30 cellular contexts compared by ENCODE assay signal in genomic region chr10:129309565-129309964, GRCh38.
"Had no signal": no experiment of that assay in that cellular context is flagged by ENCODE, and none has a peak within 500 bp of the region (broad histone marks: within the 10 kb centered on the region; RNA-seq: fewer than 3 reads in every experiment).

No MANE protein-coding gene starts in this region.

- H3K4me2 ChIP-seq: neural progenitor cell, smooth muscle cell had no signal

- H3K4me3 ChIP-seq: neural progenitor cell, ovary, psoas muscle, right lobe of liver, sigmoid colon, smooth muscle cell, spleen, suprapubic skin, testis, tibial artery, transverse colon, upper lobe of right lung, uterus had no signal

- ATAC-seq: naive thymus-derived CD8-positive, alpha-beta T cell; natural killer cell treated with Interleukin-12 subunit alpha and Interleukin-12 subunit beta and Interleukin-15 and Interleukin-18, amount 100 ng/mL, for 72 hours; psoas muscle; right cardiac atrium; right lobe of liver; stimulated activated memory B cell treated with anti-CD40 and anti-IgM and Interleukin-4, amounts not matched to agents 10 μg/mL and 1 μg/mL and 100 μg/mL, for 72 hours; stimulated activated naive CD8-positive, alpha-beta T cell treated with anti-CD3 and anti-CD28 coated beads, Interleukin-15, amount 100 ng/mL, for 72 hours; stimulated activated naive CD8-positive, alpha-beta T cell treated with anti-CD3 and anti-CD28 coated beads, Interleukin-15, Interleukin-2, amounts not matched to agents 100 U/mL and 50 U/mL, for 24 hours; upper lobe of right lung had no signal

- H3K79me2 ChIP-seq: parathyroid adenoma had no signal

- H3K4me1 ChIP-seq: parathyroid adenoma, right lobe of liver, sigmoid colon, spleen, suprapubic skin, testis, transverse colon, upper lobe of right lung, uterus had no signal

- H3K9me3 ChIP-seq: ovary, psoas muscle, right lobe of liver, sigmoid colon, spleen, suprapubic skin, testis, tibial artery, upper lobe of right lung, uterus had no signal

- H3K27me3 ChIP-seq: neural progenitor cell, ovary, right lobe of liver, sigmoid colon, spleen, suprapubic skin, testis, tibial artery, transverse colon, upper lobe of right lung, uterus had no signal

- DNase-seq: naive thymus-derived CD8-positive, alpha-beta T cell; nephron progenitor cell; occipital lobe; ovary; posterior cingulate gyrus; psoas muscle; right cardiac atrium; right lobe of liver; sigmoid colon; spleen; stimulated activated CD4-positive, alpha-beta T cell treated with anti-CD3 and anti-CD28 coated beads, Interleukin-12 subunit alpha, Interleukin-12 subunit beta, amount 100 ng/mL, for 4 hours; stimulated activated CD4-positive, alpha-beta T cell treated with anti-CD3 and anti-CD28 coated beads, Interleukin-1b, Interleukin-23, amount 100 ng/mL, for 48 hours; stimulated activated CD4-positive, alpha-beta T cell treated with anti-CD3 and anti-CD28 coated beads, Interleukin-4, amount 100 ng/mL, for 1 hour; stimulated activated CD4-positive, alpha-beta T cell treated with anti-CD3 and anti-CD28 coated beads, Interleukin-4, amount 100 ng/mL, for 4 hours; stimulated activated CD8-positive, alpha-beta memory T cell treated with anti-CD3 and anti-CD28 coated beads, Interleukin-4, amount 100 ng/mL, for 48 hours; stimulated activated naive CD4-positive, alpha-beta T cell; stimulated activated naive CD8-positive, alpha-beta T cell treated with anti-CD3 and anti-CD28 coated beads, Interleukin-15, amount 100 ng/mL, for 72 hours; stimulated activated naive CD8-positive, alpha-beta T cell treated with anti-CD3 and anti-CD28 coated beads, Interleukin-15, Interleukin-2, amounts not matched to agents 100 U/mL and 50 U/mL, for 24 hours; substantia nigra; testis; tibial artery; transverse colon; upper lobe of right lung; uterus had no signal

- H2AFZ ChIP-seq: neural progenitor cell, parathyroid adenoma had no signal

- H3K36me3 ChIP-seq: neural progenitor cell, ovary, right lobe of liver, sigmoid colon, spleen, suprapubic skin, tibial artery, transverse colon, upper lobe of right lung, uterus had no signal

- H3K9ac ChIP-seq: neural progenitor cell, parathyroid adenoma had no signal

- H3K27ac ChIP-seq: neural progenitor cell, ovary, parathyroid adenoma, psoas muscle, right lobe of liver, sigmoid colon, spleen, suprapubic skin, testis, tibial artery, transverse colon, upper lobe of right lung, uterus had no signal
